In the genomic region with DNA sequence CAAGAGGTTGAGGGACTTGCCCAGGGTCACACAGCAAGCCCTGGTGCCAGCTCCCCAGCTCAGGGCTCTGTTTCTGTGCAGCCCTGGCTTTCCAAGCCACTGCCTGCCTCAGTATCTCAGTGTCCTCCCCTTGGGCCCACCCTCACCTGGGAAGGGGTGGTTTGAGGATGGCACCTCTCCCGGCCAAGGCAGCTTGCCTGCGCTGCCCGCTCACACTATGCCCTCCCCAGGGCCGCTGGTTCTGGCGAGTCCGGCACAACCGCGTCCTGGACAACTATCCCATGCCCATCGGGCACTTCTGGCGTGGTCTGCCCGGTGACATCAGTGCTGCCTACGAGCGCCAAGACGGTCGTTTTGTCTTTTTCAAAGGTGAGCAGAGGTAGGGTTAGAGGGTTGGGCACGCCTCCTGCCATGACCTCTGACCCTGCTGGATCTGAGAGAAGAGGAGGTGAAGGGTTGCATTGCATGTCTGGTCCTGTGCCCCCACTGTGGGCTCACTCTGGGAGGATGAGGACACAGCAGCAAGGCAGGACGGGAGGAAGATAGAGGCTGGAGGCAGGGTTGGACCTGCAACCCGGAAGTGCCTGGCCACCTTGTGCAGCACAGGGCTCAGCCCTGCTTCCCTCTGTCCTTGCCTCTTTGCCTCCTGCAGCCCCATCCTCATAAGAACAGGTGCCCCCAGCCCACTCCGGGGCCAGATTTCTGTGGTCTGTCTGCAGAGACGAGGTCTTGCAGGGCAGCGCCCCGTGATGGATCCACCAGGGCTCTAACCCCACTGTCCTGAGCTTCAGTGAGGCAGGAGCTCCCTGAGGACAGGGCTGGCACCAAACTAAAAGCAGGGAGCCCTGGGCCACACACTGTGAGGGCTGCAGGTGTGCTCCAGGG, we compare ENCODE assay signal across 19 cellular contexts.
"Had no signal": no experiment of that assay in that cellular context is flagged by ENCODE, and none has a peak within 500 bp of the region (broad histone marks: within the 10 kb centered on the region; RNA-seq: fewer than 3 reads in every experiment).

No MANE protein-coding gene starts in this region.

- H3K4me3 ChIP-seq: SJCRH30 had no signal

- DNase-seq: activated CD4-positive, alpha-beta T cell treated with anti-CD3 and anti-CD28 coated beads for 4 hours; activated CD8-positive, alpha-beta memory T cell treated with anti-CD3 and anti-CD28 coated beads, Interleukin-2, amount 50 U/mL, for 4 hours; activated CD8-positive, alpha-beta T cell treated with anti-CD3 and anti-CD28 coated beads for 36 hours; activated gamma-delta T cell treated with Interleukin-2 at 50 U/mL for 16 hours; activated naive CD4-positive, alpha-beta T cell treated with anti-CD3 and anti-CD28 coated beads, Interleukin-2, amount 10 ng/mL, durations not matched to agents 7 days and 5 days; activated naive CD8-positive, alpha-beta T cell treated with anti-CD3 and anti-CD28 coated beads for 36 hours; activated T-cell treated with anti-CD3 and anti-CD28 coated beads, Interleukin-2, amount 50 U/mL, for 72 hours; brain microvascular endothelial cell; cerebellar nuclear complex; Karpas-422; MM.1S; NCI-H1105; NCI-H1436; NCI-H1694 treated with DMSO at 0.1 percent for 48 hours; NCI-H2029 treated with DMSO at 0.1 percent for 48 hours; NCI-H510A treated with DMSO at 0.1 percent for 48 hours; NCI-H69; SJCRH30 had no signal

- H3K27me3 ChIP-seq: brain microvascular endothelial cell had no signal

- H3K36me3 ChIP-seq: brain microvascular endothelial cell, SJCRH30 had no signal

- ATAC-seq: activated CD4-positive, CD25-positive, alpha-beta regulatory T cell treated with anti-CD3 and anti-CD28 coated beads, Interleukin-2, amount 50 U/mL, for 24 hours; activated CD8-positive, alpha-beta T cell treated with anti-CD3 and anti-CD28 coated beads for 36 hours; activated T-cell treated with anti-CD3 and anti-CD28 coated beads, Interleukin-2, amount 50 U/mL, for 72 hours had no signal

- H3K4me1 ChIP-seq: SJCRH30 had no signal

- H3K27ac ChIP-seq: brain microvascular endothelial cell, SJCRH30 had no signal

- H3K9me3 ChIP-seq: SJCRH30 had no signal
